In genomic region chr1:71365451-71365850, GRCh38 we compare ENCODE assay signal across 17 cellular contexts.
DNase-seq lines count a peak whose midpoint lies in the region; ATAC-seq and TF ChIP-seq lines count a peak whose summit lies in the region.
"Had no signal": no experiment of that assay in that cellular context is flagged by ENCODE, and none has a peak within 500 bp of the region (broad histone marks: within the 10 kb centered on the region; RNA-seq: fewer than 3 reads in every experiment).

No MANE protein-coding gene starts in this region.

- no peaks in the 10 kb centered on the region for H4K20me1 ChIP-seq in neural progenitor cell (ENCODE audit: low read depth)

- TF ChIP-seq CTCF in NB4 (IDR thresholded peaks at IDR 0.05; ENCODE audit: low read depth, low read length) = no peak
- no peak for TF ChIP-seq CTCF in neural progenitor cell (IDR thresholded peaks at IDR 0.05)
- no peak for TF ChIP-seq CTCF in nephron progenitor cell (IDR thresholded peaks at IDR 0.05)
- no peak for TF ChIP-seq CTCF in GM10266 (IDR thresholded peaks at IDR 0.05; ENCODE audit: control insufficient read depth, insufficient read depth, low read depth, missing control alignments)

- H3F3A ChIP-seq in neural progenitor cell (ENCODE audit: low read depth) = no peaks in the 10 kb centered on the region

- no peak for ATAC-seq in HG03280 (IDR thresholded peaks at IDR 0.05; ENCODE audit: unreplicated experiment)
- ATAC-seq: activated CD4-positive, CD25-positive, alpha-beta regulatory T cell treated with anti-CD3 and anti-CD28 coated beads, Interleukin-2, amount 50 U/mL, for 24 hours; right lobe of liver had no signal

- H2AFZ ChIP-seq in neural progenitor cell (replicated peaks) = no peak overlapping the region

- no peaks in the 10 kb centered on the region for H3K36me3 ChIP-seq in endocrine pancreas (ENCODE audit: control insufficient read depth, insufficient read depth, low read length)
- no peaks in the 10 kb centered on the region for H3K36me3 ChIP-seq in rectal smooth muscle tissue (ENCODE audit: control insufficient read depth, insufficient read depth, low read length)
- H3K36me3 ChIP-seq in neural progenitor cell = no peaks in the 10 kb centered on the region
- H3K36me3 ChIP-seq: adrenal gland, right lobe of liver had no signal

- no peaks in the 10 kb centered on the region for H3K4me1 Mint-ChIP-seq in neural progenitor cell
- no peaks in the 10 kb centered on the region for H3K4me1 Mint-ChIP-seq in nephron progenitor cell
- H3K4me1 Mint-ChIP-seq: naive B cell had no signal

- H3K36me3 Mint-ChIP-seq in neural progenitor cell (no peaks in the 10 kb centered on the region), nephron progenitor cell (ENCODE audit: low read depth) (no peaks in the 10 kb centered on the region)
- H3K36me3 Mint-ChIP-seq: naive B cell had no signal

- H3K4me1 ChIP-seq in endocrine pancreas (ENCODE audit: control insufficient read depth, insufficient read depth, low read length) = peaks cover 14% of the 10 kb centered on the region
- H3K4me1 ChIP-seq in rectal smooth muscle tissue (ENCODE audit: control insufficient read depth, insufficient read depth, low read length) = no peaks in the 10 kb centered on the region
- no peaks in the 10 kb centered on the region for H3K4me1 ChIP-seq in neural progenitor cell
- H3K4me1 ChIP-seq: adrenal gland, right lobe of liver had no signal

- H3K79me2 ChIP-seq in neural progenitor cell (ENCODE audit: low read depth) = no peaks in the 10 kb centered on the region

- H3K9ac ChIP-seq in endocrine pancreas (ENCODE audit: control insufficient read depth, insufficient read depth, low read length) = no peak overlapping the region
- H3K9ac ChIP-seq in rectal smooth muscle tissue (ENCODE audit: low read length) = no peak overlapping the region
- H3K9ac ChIP-seq in neural progenitor cell = no peak overlapping the region

- H3K27ac Mint-ChIP-seq in neural progenitor cell = no peak overlapping the region
- no peak overlapping the region for H3K27ac Mint-ChIP-seq in nephron progenitor cell
- H3K27ac Mint-ChIP-seq: activated T-cell treated with anti-CD3 and anti-CD28 coated beads, Interleukin-2, amount 50 U/mL, for 24 hours; naive B cell had no signal

- no peaks in the 10 kb centered on the region for H3K9me3 ChIP-seq in endocrine pancreas (ENCODE audit: control insufficient read depth, low read length)
- H3K9me3 ChIP-seq in neural progenitor cell (ENCODE audit: low read depth) = no peaks in the 10 kb centered on the region
- H3K9me3 ChIP-seq: adrenal gland, right lobe of liver had no signal

- H3K27ac ChIP-seq in rectal smooth muscle tissue (ENCODE audit: low read depth, low read length) (no peak overlapping the region), neural progenitor cell (no peak overlapping the region)
- H3K27ac ChIP-seq: adrenal gland, right lobe of liver had no signal

- no peaks in the 10 kb centered on the region for H3K27me3 Mint-ChIP-seq in neural progenitor cell (ENCODE audit: insufficient read depth, low read depth)
- no peaks in the 10 kb centered on the region for H3K27me3 Mint-ChIP-seq in nephron progenitor cell (ENCODE audit: low read depth, poor library complexity)
- H3K27me3 Mint-ChIP-seq: activated T-cell treated with anti-CD3 and anti-CD28 coated beads, Interleukin-2, amount 50 U/mL, for 24 hours; naive B cell had no signal

- H3K4me3 ChIP-seq in NB4 (ENCODE audit: low read depth, low read length) (peak overlapping the region; percentile 12), endocrine pancreas (ENCODE audit: control insufficient read depth, insufficient read depth, low read length) (peak overlapping the region; percentile 91), rectal smooth muscle tissue (ENCODE audit: low read length) (peak overlapping the region; percentile 48), neural progenitor cell (no peak overlapping the region)
- H3K4me3 ChIP-seq: right lobe of liver had no signal

- no peaks in the 10 kb centered on the region for H3K27me3 ChIP-seq in endocrine pancreas (ENCODE audit: control insufficient read depth, insufficient read depth, low read length)
- no peaks in the 10 kb centered on the region for H3K27me3 ChIP-seq in rectal smooth muscle tissue (ENCODE audit: control insufficient read depth, insufficient read depth, low read length)
- no peaks in the 10 kb centered on the region for H3K27me3 ChIP-seq in neural progenitor cell
- H3K27me3 ChIP-seq: adrenal gland, right lobe of liver had no signal

- H3K4me3 Mint-ChIP-seq in neural progenitor cell = no peak overlapping the region
- H3K4me3 Mint-ChIP-seq in nephron progenitor cell = no peak overlapping the region
- H3K4me3 Mint-ChIP-seq: activated T-cell treated with anti-CD3 and anti-CD28 coated beads, Interleukin-2, amount 50 U/mL, for 24 hours had no signal

- DNase-seq in EL = peak; percentile 14
- DNase-seq in NB4 (ENCODE audit: low read depth) = no peak
- no peak for DNase-seq in neural progenitor cell (ENCODE audit: low spot score)
- DNase-seq in nephron progenitor cell = no peak
- no peak for DNase-seq in GM10266 (ENCODE audit: extremely low spot score)
- DNase-seq: activated T-cell treated with anti-CD3 and anti-CD28 coated beads, Interleukin-2, amount 50 U/mL, for 24 hours; adrenal gland; dermis blood vessel endothelial cell; KG1; kidney; naive B cell; NCI-H2081 treated with DMSO at 0.1 percent for 48 hours; right lobe of liver had no signal

- no peak overlapping the region for H3K4me2 ChIP-seq in neural progenitor cell

- H3K9me3 Mint-ChIP-seq in neural progenitor cell (no peaks in the 10 kb centered on the region), nephron progenitor cell (no peaks in the 10 kb centered on the region)

- no peak for TF ChIP-seq POLR2A in NB4 (IDR thresholded peaks at IDR 0.05; ENCODE audit: extremely low read depth, insufficient read length)
